1 cellular context compared by ENCODE assay signal in genomic region chr6:2947424-2947823, GRCh38.
TF ChIP-seq lines count a peak whose summit lies in the region.

No MANE protein-coding gene starts in this region.

TF ChIP-seq in GM23338, 12 proteins besides CTCF, POLR2A, EP300 and RAD21 (continued from another document):
- TF ChIP-seq EZH2 (IDR thresholded peaks at IDR 0.05; ENCODE audit: low read depth, unreplicated experiment) (no peak), ZNF462 (CRISPR knock-in tag; IDR thresholded peaks at IDR 0.05) (no peak), ZNF331 (CRISPR knock-in tag; IDR thresholded peaks at IDR 0.05; ENCODE audit: low read depth) (no peak), ZNF114 (CRISPR knock-in tag; IDR thresholded peaks at IDR 0.05) (no peak), REST (IDR thresholded peaks at IDR 0.05; ENCODE audit: unreplicated experiment) (no peak), JUNB (IDR thresholded peaks at IDR 0.05; ENCODE audit: unreplicated experiment) (no peak), NANOG (IDR thresholded peaks at IDR 0.05; ENCODE audit: borderline replicate concordance) (no peak), CREB1 (CRISPR knock-in tag; IDR thresholded peaks at IDR 0.05; ENCODE audit: low read depth) (no peak), STAT1 (IDR thresholded peaks at IDR 0.05; ENCODE audit: unreplicated experiment) (no peak), ETS1 (IDR thresholded peaks at IDR 0.05) (no peak), POLR2AphosphoS5 (IDR thresholded peaks at IDR 0.05; ENCODE audit: low read depth) (no peak)
